13 cellular contexts compared by ENCODE assay signal in the genomic region with DNA sequence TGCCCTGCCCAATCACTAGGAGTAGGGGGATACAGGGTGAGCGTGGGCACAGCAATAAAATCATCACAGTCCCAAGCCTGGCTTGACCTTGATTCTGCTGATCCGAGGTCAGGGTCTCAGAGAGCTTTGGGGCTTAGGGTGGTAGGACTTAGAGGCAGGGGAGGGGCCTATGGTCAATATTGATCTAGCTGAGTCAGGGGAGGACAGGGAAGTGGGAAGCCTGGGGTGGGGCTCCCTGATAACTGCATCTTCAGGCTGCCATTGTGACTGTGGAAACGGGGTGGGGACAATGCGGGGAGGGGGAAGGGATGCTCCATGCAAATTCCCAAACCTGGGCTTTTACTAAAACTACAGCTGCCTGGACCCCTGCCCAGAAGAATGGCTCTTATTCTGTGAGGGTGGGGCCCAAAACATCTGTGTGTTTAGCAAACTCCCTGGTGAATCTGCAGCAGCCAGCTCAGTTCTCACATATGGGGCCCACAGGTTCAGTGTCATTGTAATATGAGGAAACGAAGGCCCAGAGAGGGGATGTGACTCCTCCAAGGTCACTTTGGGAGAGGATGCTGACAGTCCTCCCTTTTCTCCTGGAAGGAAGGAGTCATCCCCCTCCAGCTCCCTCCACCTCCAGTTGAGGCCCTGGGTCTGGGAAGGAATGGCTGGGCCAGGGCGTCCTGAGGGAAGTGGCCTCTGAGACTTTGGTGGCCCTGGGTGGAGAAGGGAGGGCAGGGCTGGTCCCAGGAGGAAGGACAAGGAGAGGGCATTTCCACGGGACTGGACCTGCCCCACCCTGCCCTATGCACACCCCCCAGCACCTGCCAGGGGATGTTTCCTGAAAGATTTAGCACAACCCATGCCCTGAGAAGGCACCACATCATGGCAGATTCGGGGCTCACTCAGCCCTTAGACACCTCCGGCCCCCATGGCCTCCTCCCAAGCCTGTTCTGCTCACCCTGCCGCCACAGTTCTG. TPM values are rescaled to one million over a fixed set of nuclear protein-coding genes. Genes with fewer than 3 reads are reported as not detected.
"Had no signal": no experiment of that assay in that cellular context is flagged by ENCODE, and none has a peak within 500 bp of the region (broad histone marks: within the 10 kb centered on the region; RNA-seq: fewer than 3 reads in every experiment).

No MANE protein-coding gene starts in this region.

- H3K36me3 ChIP-seq: upper lobe of left lung had no signal

- H3K27me3 ChIP-seq: upper lobe of left lung had no signal

- H3K9me3 ChIP-seq: upper lobe of left lung had no signal

- ATAC-seq: activated naive CD8-positive, alpha-beta T cell treated with anti-CD3 and anti-CD28 coated beads, Interleukin-2, amount 50 U/mL, for 24 hours had no signal

- DNase-seq: activated CD4-positive, alpha-beta memory T cell treated with anti-CD3 and anti-CD28 coated beads, Interleukin-2, amount 10 ng/mL, durations not matched to agents 7 days and 5 days; activated CD8-positive, alpha-beta memory T cell treated with anti-CD3 and anti-CD28 coated beads, Interleukin-2, amount 50 U/mL, for 4 hours; activated naive CD8-positive, alpha-beta T cell treated with anti-CD3 and anti-CD28 coated beads, Interleukin-2, amount 50 U/mL, for 24 hours; effector memory CD4-positive, alpha-beta T cell; hippocampal formation; kidney glomerular epithelial cell; naive B cell; T-helper 2 cell; upper lobe of left lung had no signal

- H3K27ac ChIP-seq: upper lobe of left lung had no signal

- H3K4me3 ChIP-seq: skin epidermis, upper lobe of left lung had no signal

RNA-seq across cellular contexts. Expression of a gene that starts 26.4 kb away (rescaled TPM):
- total RNA-seq: activated CD4-positive, alpha-beta memory T cell treated with anti-CD3 and anti-CD28 coated beads, Interleukin-2, amount 10 ng/mL, durations not matched to agents 7 days and 5 days; cardiac septum; mesothelial cell of epicardium had no signal

RNA-seq across cellular contexts. Expression of a gene that starts 49.7 kb away (rescaled TPM):
- total RNA-seq: activated CD4-positive, alpha-beta memory T cell treated with anti-CD3 and anti-CD28 coated beads, Interleukin-2, amount 10 ng/mL, durations not matched to agents 7 days and 5 days; lower leg skin had no signal
